ENCODE assay signal across 1 cellular context in genomic region chr5:14362511-14362910, GRCh38.
TF ChIP-seq lines count a peak whose summit lies in the region.

No MANE protein-coding gene starts in this region.

TF ChIP-seq in HepG2, 621 proteins besides CTCF, POLR2A, EP300 and RAD21 (continued from another document):
- TF ChIP-seq KIAA2018 (CRISPR knock-in tag; IDR thresholded peaks at IDR 0.05; ENCODE audit: borderline replicate concordance) = no peak
- no peak for TF ChIP-seq SRY (CRISPR knock-in tag; IDR thresholded peaks at IDR 0.05)
- no peak for TF ChIP-seq ZNF782 (CRISPR knock-in tag; IDR thresholded peaks at IDR 0.05; ENCODE audit: borderline replicate concordance)
- no peak for TF ChIP-seq ZBTB34 (CRISPR knock-in tag; IDR thresholded peaks at IDR 0.05)
- TF ChIP-seq NFRKB (IDR thresholded peaks at IDR 0.05) = no peak
- no peak for TF ChIP-seq PHF20 (CRISPR knock-in tag; IDR thresholded peaks at IDR 0.05)
- TF ChIP-seq, protein P1, sequence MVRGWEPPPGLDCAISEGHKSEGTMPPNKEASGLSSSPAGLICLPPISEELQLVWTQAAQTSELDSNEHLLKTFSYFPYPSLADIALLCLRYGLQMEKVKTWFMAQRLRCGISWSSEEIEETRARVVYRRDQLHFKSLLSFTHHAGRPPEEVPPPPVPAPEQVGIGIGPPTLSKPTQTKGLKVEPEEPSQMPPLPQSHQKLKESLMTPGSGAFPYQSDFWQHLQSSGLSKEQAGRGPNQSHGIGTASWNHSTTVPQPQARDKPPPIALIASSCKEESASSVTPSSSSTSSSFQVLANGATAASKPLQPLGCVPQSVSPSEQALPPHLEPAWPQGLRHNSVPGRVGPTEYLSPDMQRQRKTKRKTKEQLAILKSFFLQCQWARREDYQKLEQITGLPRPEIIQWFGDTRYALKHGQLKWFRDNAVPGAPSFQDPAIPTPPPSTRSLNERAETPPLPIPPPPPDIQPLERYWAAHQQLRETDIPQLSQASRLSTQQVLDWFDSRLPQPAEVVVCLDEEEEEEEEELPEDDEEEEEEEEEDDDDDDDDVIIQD (CRISPR knock-in tag; IDR thresholded peaks at IDR 0.05; ENCODE audit: low read depth) = no peak
- no peak for TF ChIP-seq ZNF816 (CRISPR knock-in tag; IDR thresholded peaks at IDR 0.05; ENCODE audit: borderline replicate concordance)
- TF ChIP-seq ZFP36 (IDR thresholded peaks at IDR 0.05; ENCODE audit: borderline replicate concordance, low read depth, low read length, partially characterized antibody) = no peak
- no peak for TF ChIP-seq HES4 (CRISPR knock-in tag; IDR thresholded peaks at IDR 0.05; ENCODE audit: borderline replicate concordance)
- TF ChIP-seq ZNF34 (CRISPR knock-in tag; IDR thresholded peaks at IDR 0.05; ENCODE audit: borderline replicate concordance) = no peak
- TF ChIP-seq PPARG (CRISPR knock-in tag; conservative IDR thresholded peaks at IDR 0.05) = no peak
- no peak for TF ChIP-seq NFIC (IDR thresholded peaks at IDR 0.05; ENCODE audit: low read length)
- TF ChIP-seq RCOR2 (CRISPR knock-in tag; IDR thresholded peaks at IDR 0.05) = no peak
- TF ChIP-seq, protein P2, sequence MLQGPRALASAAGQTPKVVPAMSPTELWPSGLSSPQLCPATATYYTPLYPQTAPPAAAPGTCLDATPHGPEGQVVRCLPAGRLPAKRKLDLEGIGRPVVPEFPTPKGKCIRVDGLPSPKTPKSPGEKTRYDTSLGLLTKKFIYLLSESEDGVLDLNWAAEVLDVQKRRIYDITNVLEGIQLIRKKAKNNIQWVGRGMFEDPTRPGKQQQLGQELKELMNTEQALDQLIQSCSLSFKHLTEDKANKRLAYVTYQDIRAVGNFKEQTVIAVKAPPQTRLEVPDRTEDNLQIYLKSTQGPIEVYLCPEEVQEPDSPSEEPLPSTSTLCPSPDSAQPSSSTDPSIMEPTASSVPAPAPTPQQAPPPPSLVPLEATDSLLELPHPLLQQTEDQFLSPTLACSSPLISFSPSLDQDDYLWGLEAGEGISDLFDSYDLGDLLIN (CRISPR knock-in tag; IDR thresholded peaks at IDR 0.05; ENCODE audit: borderline replicate concordance) = no peak
- TF ChIP-seq MTF1 (CRISPR knock-in tag; IDR thresholded peaks at IDR 0.05) = no peak
